Comparison of ENCODE assay signal across 18 cellular contexts in the genomic region with DNA sequence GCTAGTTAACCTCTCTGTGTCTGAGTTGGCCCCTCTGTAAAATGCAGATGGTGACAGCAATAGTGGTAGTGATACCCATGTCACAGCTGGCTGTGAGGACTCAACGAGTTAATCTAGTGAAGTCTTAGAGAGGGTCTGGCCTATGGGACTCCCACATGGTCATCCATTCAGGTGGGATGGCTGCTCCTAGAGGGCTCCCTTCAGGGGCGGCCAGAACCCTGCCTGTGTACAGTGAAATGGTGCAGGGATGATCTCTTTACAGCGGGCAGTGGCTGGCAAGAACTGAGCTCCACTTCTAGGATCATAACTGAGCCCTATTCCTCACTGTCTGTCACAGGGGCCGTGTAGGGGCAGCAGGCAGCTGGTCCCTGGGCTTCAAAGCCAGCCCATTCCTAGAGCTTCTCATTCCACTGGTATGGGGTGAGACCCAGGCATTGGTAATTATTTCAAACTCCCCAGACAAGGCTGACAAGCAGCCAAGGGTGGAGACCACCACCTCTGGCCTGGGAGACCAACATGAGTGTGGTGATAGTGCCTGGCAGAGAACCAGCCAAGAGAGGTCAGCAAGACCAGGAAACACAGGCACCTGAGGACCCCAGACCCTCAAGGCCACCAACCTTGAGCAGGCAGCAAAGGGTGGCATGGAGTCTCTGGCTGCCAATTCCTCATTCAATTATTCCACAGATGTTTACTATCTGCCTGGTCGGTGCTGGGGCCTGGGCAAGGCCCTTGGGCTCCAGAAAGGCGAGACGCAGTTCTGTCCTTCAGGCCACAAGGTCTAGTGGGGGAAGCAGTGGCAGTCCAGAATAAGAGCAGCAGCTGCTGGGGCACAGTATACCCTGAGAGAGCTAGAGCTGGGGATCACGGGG.
"Had no signal": no experiment of that assay in that cellular context is flagged by ENCODE, and none has a peak within 500 bp of the region (broad histone marks: within the 10 kb centered on the region; RNA-seq: fewer than 3 reads in every experiment).

No MANE protein-coding gene starts in this region.

- H3K4me3 Mint-ChIP-seq: activated CD4-positive, alpha-beta T cell treated with anti-CD3 and anti-CD28 coated beads, Interleukin-2, amount 10 ng/mL, durations not matched to agents 7 days and 5 days; activated naive CD8-positive, alpha-beta T cell; dendritic cell treated with granulocyte-macrophage colony-stimulating factor and Interleukin-4, amounts not matched to agents 40 ng/mL and 50 ng/mL, for 4 days; naive thymus-derived CD8-positive, alpha-beta T cell had no signal

- H3K9me3 ChIP-seq: body of pancreas had no signal

- ATAC-seq: body of pancreas; left colon; naive thymus-derived CD8-positive, alpha-beta T cell; stimulated activated naive CD8-positive, alpha-beta T cell treated with anti-CD3 and anti-CD28 coated beads, Interleukin-15, Interleukin-2, amounts not matched to agents 100 U/mL and 50 U/mL, for 24 hours had no signal

- H3K36me3 Mint-ChIP-seq: activated naive CD8-positive, alpha-beta T cell; naive thymus-derived CD8-positive, alpha-beta T cell had no signal

- H3K4me3 ChIP-seq: body of pancreas had no signal

- H3K9me3 Mint-ChIP-seq: activated CD4-positive, alpha-beta T cell treated with anti-CD3 and anti-CD28 coated beads, Interleukin-2, amount 10 ng/mL, durations not matched to agents 7 days and 5 days; dendritic cell treated with granulocyte-macrophage colony-stimulating factor and Interleukin-4, amounts not matched to agents 40 ng/mL and 50 ng/mL, for 4 days; naive thymus-derived CD8-positive, alpha-beta T cell had no signal

- H3K4me1 ChIP-seq: body of pancreas had no signal

- DNase-seq: activated CD4-positive, alpha-beta T cell treated with anti-CD3 and anti-CD28 coated beads, Interleukin-2, amount 10 ng/mL, durations not matched to agents 7 days and 5 days; activated CD4-positive, CD25-positive, alpha-beta regulatory T cell; activated CD8-positive, alpha-beta memory T cell treated with anti-CD3 and anti-CD28 coated beads for 24 hours; activated T-cell treated with anti-CD3 and anti-CD28 coated beads for 4 hours; amygdala; body of pancreas; cerebellar nuclear complex; effector memory CD4-positive, alpha-beta T cell; left colon; naive thymus-derived CD8-positive, alpha-beta T cell; posterior cingulate gyrus; SIG-M5; small intestine; stimulated activated naive CD8-positive, alpha-beta T cell treated with anti-CD3 and anti-CD28 coated beads, Interleukin-15, Interleukin-2, amounts not matched to agents 100 U/mL and 50 U/mL, for 24 hours; trophoblast cell had no signal

- H3K27me3 ChIP-seq: body of pancreas had no signal

- H3K27ac Mint-ChIP-seq: activated CD4-positive, alpha-beta T cell treated with anti-CD3 and anti-CD28 coated beads, Interleukin-2, amount 10 ng/mL, durations not matched to agents 7 days and 5 days; activated naive CD8-positive, alpha-beta T cell; naive thymus-derived CD8-positive, alpha-beta T cell had no signal

- H3K4me1 Mint-ChIP-seq: activated CD4-positive, alpha-beta T cell treated with anti-CD3 and anti-CD28 coated beads, Interleukin-2, amount 10 ng/mL, durations not matched to agents 7 days and 5 days; naive thymus-derived CD8-positive, alpha-beta T cell had no signal

- H3K27ac ChIP-seq: body of pancreas, epithelial cell of prostate had no signal
